23 cellular contexts compared by ENCODE assay signal in genomic region chr6:73955800-73956199, GRCh38.
DNase-seq lines count a peak whose midpoint lies in the region; FAIRE-seq and TF ChIP-seq lines count a peak whose summit lies in the region.
"Had no signal": no experiment of that assay in that cellular context is flagged by ENCODE, and none has a peak within 500 bp of the region (broad histone marks: within the 10 kb centered on the region; RNA-seq: fewer than 3 reads in every experiment).

No MANE protein-coding gene starts in this region.

- H3K27me3 ChIP-seq in keratinocyte (ENCODE audit: control insufficient read depth, extremely low read depth, insufficient read depth, low read length) (no peaks in the 10 kb centered on the region), left ventricle myocardium inferior (ENCODE audit: low read depth) (no peaks in the 10 kb centered on the region)
- H3K27me3 ChIP-seq: BE2C; BLaER1 treated with 17β-estradiol and CSF1 and Interleukin-3, amounts not matched to agents 10 nM and 100 nM had no signal

- H3K4me1 ChIP-seq in keratinocyte (ENCODE audit: control insufficient read depth, extremely low read depth, insufficient read depth, low read length) = peaks cover 2% of the 10 kb centered on the region
- H3K4me1 ChIP-seq in left ventricle myocardium inferior = no peaks in the 10 kb centered on the region
- H3K4me1 ChIP-seq: A549; BE2C; BLaER1 treated with 17β-estradiol and CSF1 and Interleukin-3, amounts not matched to agents 10 nM and 100 nM; Caco-2 had no signal

- H3K9me1 ChIP-seq in keratinocyte (ENCODE audit: control insufficient read depth, extremely low read depth, insufficient read depth, low read length) = no peaks in the 10 kb centered on the region

- H2AFZ ChIP-seq in keratinocyte (ENCODE audit: control insufficient read depth, low read length) = no peak overlapping the region
- H2AFZ ChIP-seq: GM23248 had no signal

- H3K36me3 ChIP-seq in keratinocyte (ENCODE audit: control insufficient read depth in 2 of 2, extremely low read depth in 1 of 2, insufficient read depth in 2 of 2, low read length in 2 of 2) = no peaks in the 10 kb centered on the region
- no peaks in the 10 kb centered on the region for H3K36me3 ChIP-seq in left ventricle myocardium inferior
- H3K36me3 ChIP-seq: BE2C; BLaER1 treated with 17β-estradiol and CSF1 and Interleukin-3, amounts not matched to agents 10 nM and 100 nM had no signal

- dilution Hi-C loops in keratinocyte (cut with MboI; ENCODE audit: extremely low pct_ligation_motif_present, low sequenced_read_pairs) = no loop called here

- H3K9me3 ChIP-seq in keratinocyte (ENCODE audit: control insufficient read depth, low read depth, low read length) (no peaks in the 10 kb centered on the region), left ventricle myocardium inferior (replicated peaks) (no peaks in the 10 kb centered on the region)
- H3K9me3 ChIP-seq: A549; BE2C; BLaER1 treated with 17β-estradiol and CSF1 and Interleukin-3, amounts not matched to agents 10 nM and 100 nM; Caco-2 had no signal

- H3K4me3 ChIP-seq in keratinocyte (ENCODE audit: control insufficient read depth in 2 of 3, extremely low read depth in 1 of 3, insufficient read depth in 2 of 3, low read depth in 1 of 3, low read length in 3 of 3) (no peak overlapping the region), left ventricle myocardium inferior (no peak overlapping the region)
- H3K4me3 ChIP-seq: A549; BLaER1 treated with 17β-estradiol and CSF1 and Interleukin-3, amounts not matched to agents 10 nM and 100 nM; GM12878; GM23248 had no signal

- DNase-seq in COLO829 (ENCODE audit: low spot score) (peak; percentile 58), NCI-H1048 (lab: John Stamatoyannopoulos, UW) (peak; percentile 19), foreskin melanocyte (peak; percentile 52), keratinocyte (ENCODE audit: low read depth, low spot score) (no peak), left ventricle myocardium inferior (no peak), C1 segment of cervical spinal cord (lab: John Stamatoyannopoulos, UW) (no peak)
- no peak for DNase-seq in activated CD4-positive, alpha-beta T cell treated with anti-CD3 and anti-CD28 coated beads for 4 hours
- DNase-seq: 8988T; ACHN; AML-193; BE2C; Caco-2; CD4-positive, alpha-beta memory T cell; DMS153; DND-41; GDM1; GM23248; H7; HCEC 1CT had no signal

- no peak overlapping the region for H3K9ac ChIP-seq in keratinocyte (ENCODE audit: control insufficient read depth, extremely low read depth, insufficient read depth, low read length)
- H3K9ac ChIP-seq: BLaER1 treated with 17β-estradiol and CSF1 and Interleukin-3, amounts not matched to agents 10 nM and 100 nM; GM23248 had no signal

- no peaks in the 10 kb centered on the region for H3K79me2 ChIP-seq in keratinocyte (ENCODE audit: control insufficient read depth, insufficient read depth, low read length)

- peak; percentile 44 for FAIRE-seq in keratinocyte (lab: Jason Lieb, UNC)
- FAIRE-seq: A549, GM12878, H1 had no signal

- TF ChIP-seq CTCF in keratinocyte (optimal IDR thresholded peaks at IDR 0.05 in 1 of 3, IDR thresholded peaks at IDR 0.05 in 1 of 3, conservative IDR thresholded peaks at IDR 0.05 in 1 of 3; ENCODE audit: extremely low read depth in 1 of 3, insufficient read depth in 2 of 3, low read length in 3 of 3) = no peak
- TF ChIP-seq CTCF in left ventricle myocardium inferior (IDR thresholded peaks at IDR 0.05; ENCODE audit: borderline replicate concordance) = no peak

- intact Hi-C loops in left ventricle myocardium inferior (cut with micrococcal nuclease) = no loop called here

- H3K27ac ChIP-seq in keratinocyte (ENCODE audit: control insufficient read depth, insufficient read depth, low read length) = no peak overlapping the region
- no peak overlapping the region for H3K27ac ChIP-seq in left ventricle myocardium inferior (replicated peaks)
- H3K27ac ChIP-seq: A549; BLaER1 treated with 17β-estradiol and CSF1 and Interleukin-3, amounts not matched to agents 10 nM and 100 nM; GM23248 had no signal

- no peak overlapping the region for H3K4me2 ChIP-seq in keratinocyte (ENCODE audit: control insufficient read depth, extremely low read depth, insufficient read depth, low read depth, low read length)
- H3K4me2 ChIP-seq: A549; BLaER1 treated with 17β-estradiol and CSF1 and Interleukin-3, amounts not matched to agents 10 nM and 100 nM had no signal

- no peaks in the 10 kb centered on the region for H4K20me1 ChIP-seq in keratinocyte (ENCODE audit: control insufficient read depth, extremely low read depth, insufficient read depth, low read length)
- H4K20me1 ChIP-seq: BLaER1 treated with 17β-estradiol and CSF1 and Interleukin-3, amounts not matched to agents 10 nM and 100 nM had no signal

Comparison
In these comparisons a context has a peak if more than half of its experiments do, and no peak if none do; other contexts are left out.
1. DNase-seq: peak in COLO829 (single experiment), NCI-H1048 (single experiment) and foreskin melanocyte (single experiment); none in keratinocyte (single experiment), left ventricle myocardium inferior (single experiment), C1 segment of cervical spinal cord (0 of 14) and activated CD4-positive, alpha-beta T cell treated with anti-CD3 and anti-CD28 coated beads for 4 hours (0 of 2).